In genomic region chr22:30444632-30445437, GRCh38 we compare ENCODE assay signal across 8 cellular contexts. TPM values are rescaled to one million over a fixed set of nuclear protein-coding genes. Genes with fewer than 3 reads are reported as not detected.
DNase-seq lines count a peak whose midpoint lies in the region; ATAC-seq, FAIRE-seq and TF ChIP-seq lines count a peak whose summit lies in the region.
"Had no signal": no experiment of that assay in that cellular context is flagged by ENCODE, and none has a peak within 500 bp of the region (broad histone marks: within the 10 kb centered on the region; RNA-seq: fewer than 3 reads in every experiment).

No MANE protein-coding gene starts in this region.

- no peaks in the 10 kb centered on the region for H3K9me2 ChIP-seq in Karpas-422 (replicated peaks; ENCODE audit: insufficient read depth, low read length)

- no peaks in the 10 kb centered on the region for H4K20me1 ChIP-seq in Karpas-422 (ENCODE audit: insufficient read depth, low read depth, low read length)
- H4K20me1 ChIP-seq in astrocyte (ENCODE audit: insufficient read depth, low read length): no peaks in the 10 kb centered on the region

- peak overlapping the region; percentile 61 for H3K9ac ChIP-seq in Karpas-422 (ENCODE audit: low read length)
- peak overlapping the region; percentile 48 for H3K9ac ChIP-seq in astrocyte (ENCODE audit: low read length)

- H3K4me1 ChIP-seq in Karpas-422 (ENCODE audit: low read length) (peaks cover 17% of the 10 kb centered on the region), astrocyte (ENCODE audit: insufficient read depth, low read length) (peaks cover 8% of the 10 kb centered on the region)

- H3K79me2 ChIP-seq in Karpas-422 (ENCODE audit: low read length): no peaks in the 10 kb centered on the region
- H3K79me2 ChIP-seq in astrocyte (ENCODE audit: insufficient read depth, low read length): no peaks in the 10 kb centered on the region

- no peak overlapping the region for H3K27ac ChIP-seq in Karpas-422 (ENCODE audit: low read length)
- no peak overlapping the region for H3K27ac ChIP-seq in astrocyte (ENCODE audit: low read depth, low read length)

- H3K4me2 ChIP-seq in Karpas-422 (ENCODE audit: low read depth, low read length, poor library complexity, severe bottlenecking): peak overlapping the region; percentile 67
- peak overlapping the region; percentile 58 for H3K4me2 ChIP-seq in astrocyte (ENCODE audit: low read length)

- H3K36me3 ChIP-seq in Karpas-422 (ENCODE audit: insufficient read depth, low read length) (no peaks in the 10 kb centered on the region), astrocyte (ENCODE audit: insufficient read depth, low read length) (no peaks in the 10 kb centered on the region)

- H3K36me3 Mint-ChIP-seq in astrocyte (ENCODE audit: low read depth, unreplicated experiment): no peaks in the 10 kb centered on the region

- no peak for ATAC-seq in HG02970 (IDR thresholded peaks at IDR 0.05; ENCODE audit: low FRiP score, unreplicated experiment)

- H3K9me3 Mint-ChIP-seq in astrocyte (ENCODE audit: unreplicated experiment): no peaks in the 10 kb centered on the region

- no peaks in the 10 kb centered on the region for H3K27me3 ChIP-seq in Karpas-422 (ENCODE audit: low read length)
- H3K27me3 ChIP-seq in astrocyte (ENCODE audit: insufficient read depth, low read length): peaks cover 4% of the 10 kb centered on the region

- H3K27ac Mint-ChIP-seq in astrocyte (ENCODE audit: unreplicated experiment): peak overlapping the region; percentile 41

- H3K27me3 Mint-ChIP-seq in astrocyte (ENCODE audit: low read depth, unreplicated experiment): peaks cover 7% of the 10 kb centered on the region

- H3K4me3 ChIP-seq in GM12864 (ENCODE audit: low read depth, low read length): no peak overlapping the region
- peak overlapping the region; percentile 47; the same call in 1 of the 2 replicates for H3K4me3 ChIP-seq in Karpas-422 (ENCODE audit: low read length)
- no peak overlapping the region for H3K4me3 ChIP-seq in astrocyte (ENCODE audit: insufficient read depth, low read depth, low read length)

- DNase-seq in GM12864 (ENCODE audit: low read depth): no peak
- DNase-seq in Karpas-422: peak; percentile 92
- DNase-seq in SK-N-DZ (ENCODE audit: low spot score): peak; percentile 76
- no peak for DNase-seq in astrocyte (ENCODE audit: low read depth)
- peak; percentile 93 for DNase-seq in iPS-NIHi11 (ENCODE audit: low spot score)
- peak; percentile 62 to 64 for DNase-seq in stimulated activated CD4-positive, alpha-beta T cell treated with anti-CD3 and anti-CD28 coated beads, Interleukin-2, amount 100 ng/mL, for 24 hours

- TF ChIP-seq CTCF in GM12864 (IDR thresholded peaks at IDR 0.05; ENCODE audit: low read depth, low read length, missing control alignments) (peak; percentile 81), astrocyte (IDR thresholded peaks at IDR 0.05; ENCODE audit: insufficient read depth, low read depth, low read length) (peak; percentile 68)

- no peaks in the 10 kb centered on the region for H3K9me3 ChIP-seq in Karpas-422 (ENCODE audit: low read length)
- no peaks in the 10 kb centered on the region for H3K9me3 ChIP-seq in astrocyte (ENCODE audit: insufficient read depth, low read depth, low read length)

- peak overlapping the region; percentile 99 for H2AFZ ChIP-seq in Karpas-422 (ENCODE audit: low read length)
- peak overlapping the region; percentile 39 for H2AFZ ChIP-seq in astrocyte (ENCODE audit: low read depth, low read length)

- no peak overlapping the region for H3K4me3 Mint-ChIP-seq in astrocyte (ENCODE audit: unreplicated experiment)

- no peak for FAIRE-seq in astrocyte (lab: Jason Lieb, UNC)
- FAIRE-seq: endometrium had no signal

- H3K4me1 Mint-ChIP-seq in astrocyte (ENCODE audit: low read depth, unreplicated experiment): peaks cover 9% of the 10 kb centered on the region

RNA-seq across cellular contexts. Expression of gene MTFP1, which starts 19.3 kb away (rescaled TPM):
- total RNA-seq in Karpas-422 (2014; rRNA removed; shearing (Covaris generic); ENCODE audit: low replicate concordance): 69.4 and 120 TPM in 2 replicates
- polyA plus RNA-seq in SK-N-DZ (2014; cell fraction: cytosol; rRNA removed): 58.6 and 61.0 TPM in 2 replicates
- polyA plus RNA-seq in SK-N-DZ (2014; cell fraction: nucleus; rRNA removed): 29.3 and 42.1 TPM in 2 replicates
- total RNA-seq in astrocyte: 10.6 and 13.0 TPM in 2 replicates

RNA-seq across cellular contexts. Expression of gene SEC14L3, which starts 27.0 kb away (rescaled TPM):
- not detected in 2 replicates for total RNA-seq in Karpas-422 (2014; rRNA removed; shearing (Covaris generic); ENCODE audit: low replicate concordance)
- not detected in 2 replicates for polyA plus RNA-seq in SK-N-DZ (2014; cell fraction: cytosol; rRNA removed)
- not detected in 2 replicates for polyA plus RNA-seq in SK-N-DZ (2014; cell fraction: nucleus; rRNA removed)
- not detected in 2 replicates for total RNA-seq in astrocyte

RNA-seq across cellular contexts. Expression of gene SEC14L2, which starts 48.0 kb away (rescaled TPM):
- 8.4 and 11.6 TPM in 2 replicates for total RNA-seq in Karpas-422 (2014; rRNA removed; shearing (Covaris generic); ENCODE audit: low replicate concordance)
- polyA plus RNA-seq in SK-N-DZ (2014; cell fraction: cytosol; rRNA removed): 2.6 and 13.2 TPM in 2 replicates
- 3.6 and 4.2 TPM in 2 replicates for polyA plus RNA-seq in SK-N-DZ (2014; cell fraction: nucleus; rRNA removed)
- total RNA-seq in astrocyte: 14.5 and 19.5 TPM in 2 replicates

RNA-seq across cellular contexts. Expression of gene RNF215, which starts 57.6 kb away (rescaled TPM):
- 4.0 and 16.9 TPM in 2 replicates for total RNA-seq in Karpas-422 (2014; rRNA removed; shearing (Covaris generic); ENCODE audit: low replicate concordance)
- polyA plus RNA-seq in SK-N-DZ (2014; cell fraction: cytosol; rRNA removed): 20.7 and 26.5 TPM in 2 replicates
- polyA plus RNA-seq in SK-N-DZ (2014; cell fraction: nucleus; rRNA removed): 81.1 and 92.8 TPM in 2 replicates
- total RNA-seq in astrocyte: 24.5 and 28.5 TPM in 2 replicates

Comparison
In these comparisons a context has a peak if more than half of its experiments do, and no peak if none do; other contexts are left out.
1. DNase-seq: peak in Karpas-422 (single experiment), SK-N-DZ (single experiment), iPS-NIHi11 (single experiment) and stimulated activated CD4-positive, alpha-beta T cell treated with anti-CD3 and anti-CD28 coated beads, Interleukin-2, amount 100 ng/mL, for 24 hours (2 of 2); none in GM12864 (single experiment) and astrocyte (single experiment).